In genomic region chr18:23876496-23876895, GRCh38 we compare ENCODE assay signal across 27 cellular contexts.
"Had no signal": no experiment of that assay in that cellular context is flagged by ENCODE, and none has a peak within 500 bp of the region (broad histone marks: within the 10 kb centered on the region; RNA-seq: fewer than 3 reads in every experiment).

No MANE protein-coding gene starts in this region.

- H3K9me3 ChIP-seq: esophagus squamous epithelium, left lung, psoas muscle, sigmoid colon, testis, tibial artery had no signal

- H3K36me3 Mint-ChIP-seq: naive thymus-derived CD4-positive, alpha-beta T cell; stimulated activated memory B cell treated with anti-CD40 and anti-IgM and Interleukin-4, amounts not matched to agents 10 μg/mL and 1 μg/mL and 100 μg/mL, for 72 hours; type B pancreatic cell had no signal

- H3K27me3 Mint-ChIP-seq: dendritic cell treated with granulocyte-macrophage colony-stimulating factor and Interleukin-4, amounts not matched to agents 40 ng/mL and 50 ng/mL, for 4 days had no signal

- H3K9me3 Mint-ChIP-seq: dendritic cell treated with granulocyte-macrophage colony-stimulating factor and Interleukin-4, amounts not matched to agents 40 ng/mL and 50 ng/mL, for 4 days; endodermal cell; immature natural killer cell; naive thymus-derived CD4-positive, alpha-beta T cell; nephron; stimulated activated memory B cell treated with anti-CD40 and anti-IgM and Interleukin-4, amounts not matched to agents 10 μg/mL and 1 μg/mL and 100 μg/mL, for 72 hours; type B pancreatic cell had no signal

- H3K27ac ChIP-seq: left lung, psoas muscle, sigmoid colon, testis, tibial artery had no signal

- H3K4me3 Mint-ChIP-seq: dendritic cell treated with granulocyte-macrophage colony-stimulating factor and Interleukin-4, amounts not matched to agents 40 ng/mL and 50 ng/mL, for 4 days; endodermal cell; immature natural killer cell; naive thymus-derived CD4-positive, alpha-beta T cell; nephron; stimulated activated memory B cell treated with anti-CD40 and anti-IgM and Interleukin-4, amounts not matched to agents 10 μg/mL and 1 μg/mL and 100 μg/mL, for 72 hours; type B pancreatic cell had no signal

- DNase-seq: effector CD8-positive, alpha-beta T cell; endodermal cell; erythroblast; esophagus squamous epithelium; hypothalamus; immature natural killer cell; kidney; left lung; mesendoderm; midbrain; naive thymus-derived CD4-positive, alpha-beta T cell; nucleus accumbens; psoas muscle; right cardiac atrium; sigmoid colon; stimulated activated CD4-positive, alpha-beta T cell treated with anti-CD3 and anti-CD28 coated beads, Interleukin-2, amount 100 ng/mL, for 24 hours; stimulated activated CD4-positive, alpha-beta T cell treated with anti-CD3 and anti-CD28 coated beads, Interleukin-4, amount 100 ng/mL, for 4 hours; stimulated activated naive CD8-positive, alpha-beta T cell treated with anti-CD3 and anti-CD28 coated beads, Interleukin-15, Interleukin-2, amounts not matched to agents 100 U/mL and 50 U/mL, for 24 hours; substantia nigra; testis; tibial artery had no signal

- H3K4me3 ChIP-seq: esophagus squamous epithelium, left lung, psoas muscle, sigmoid colon, testis, tibial artery had no signal

- H3K4me1 ChIP-seq: left lung, psoas muscle, sigmoid colon, testis, tibial artery had no signal

- H3K27me3 ChIP-seq: esophagus squamous epithelium, left lung, sigmoid colon, testis, tibial artery had no signal

- ATAC-seq: left lung; naive thymus-derived CD4-positive, alpha-beta T cell; psoas muscle; right cardiac atrium; stimulated activated memory B cell treated with anti-CD40 and anti-IgM and Interleukin-4, amounts not matched to agents 10 μg/mL and 1 μg/mL and 100 μg/mL, for 72 hours; stimulated activated naive CD8-positive, alpha-beta T cell treated with anti-CD3 and anti-CD28 coated beads, Interleukin-15, Interleukin-2, amounts not matched to agents 100 U/mL and 50 U/mL, for 24 hours had no signal

- H3K27ac Mint-ChIP-seq: dendritic cell treated with granulocyte-macrophage colony-stimulating factor and Interleukin-4, amounts not matched to agents 40 ng/mL and 50 ng/mL, for 4 days; endodermal cell; immature natural killer cell; nephron; stimulated activated memory B cell treated with anti-CD40 and anti-IgM and Interleukin-4, amounts not matched to agents 10 μg/mL and 1 μg/mL and 100 μg/mL, for 72 hours; type B pancreatic cell had no signal

- FAIRE-seq: colon, frontal cortex, kidney had no signal

- H3K36me3 ChIP-seq: left lung, sigmoid colon had no signal
